8 cellular contexts compared by ENCODE assay signal in genomic region chr6:148746363-148747144, GRCh38. TPM values are rescaled to one million over a fixed set of nuclear protein-coding genes. Genes with fewer than 3 reads are reported as not detected.
DNase-seq lines count a peak whose midpoint lies in the region; ATAC-seq and TF ChIP-seq lines count a peak whose summit lies in the region.

Gene UST, plus strand, starts transcription at chr6:148747030. Its CDS starts 401 bp downstream, at chr6:148747431.

- no peaks in the 10 kb centered on the region for H3K9me3 ChIP-seq in ectodermal cell (ENCODE audit: control insufficient read depth, low read length)

- DNase-seq in EH (ENCODE audit: low read depth) (peak; percentile 96), HEK293T (ENCODE audit: extremely low spot score) (peak; percentile 82), NCI-H2171 treated with DMSO at 0.1 percent for 48 hours (lab: John Stamatoyannopoulos, UW) (peak; percentile 95), lower leg skin (ENCODE audit: low spot score in 2 of 2) (peak; percentile 90 to 97)
- DNase-seq in activated CD4-positive, alpha-beta T cell treated with anti-CD3 and anti-CD28 coated beads, Interleukin-2, amount 10 ng/mL, durations not matched to agents 24 days and 14 days, result peak; percentile 83
- peak in 2 of 3 experiments; percentile 21 to 27 for DNase-seq in stimulated activated CD4-positive, alpha-beta T cell treated with anti-CD3 and anti-CD28 coated beads, TNF-alpha, amount 100 ng/mL, for 4 hours (ENCODE audit: low read depth in 3 of 3)

- H3K27ac Mint-ChIP-seq in activated CD4-positive, alpha-beta T cell treated with anti-CD3 and anti-CD28 coated beads, Interleukin-2, amount 10 ng/mL, durations not matched to agents 24 days and 14 days, result peak within 1 kb of the TSS; percentile 42

- peak within 1 kb of the TSS; percentile 94 for H3K4me3 Mint-ChIP-seq in activated CD4-positive, alpha-beta T cell treated with anti-CD3 and anti-CD28 coated beads, Interleukin-2, amount 10 ng/mL, durations not matched to agents 24 days and 14 days

- no peaks in the 10 kb centered on the region for H3K36me3 ChIP-seq in ectodermal cell (ENCODE audit: control insufficient read depth, insufficient read depth, low read length)

- H3K27me3 ChIP-seq in ectodermal cell (ENCODE audit: control insufficient read depth, insufficient read depth, low read length, poor library complexity, severe bottlenecking), result no peaks in the 10 kb centered on the region

- CTCF ChIA-PET in HEK293T (lab: Yijun Ruan, JAX), result no interaction called here

- H3K9me3 Mint-ChIP-seq in activated CD4-positive, alpha-beta T cell treated with anti-CD3 and anti-CD28 coated beads, Interleukin-2, amount 10 ng/mL, durations not matched to agents 24 days and 14 days, result no peaks in the 10 kb centered on the region

- ATAC-seq in GM21737 (IDR thresholded peaks at IDR 0.05; ENCODE audit: unreplicated experiment), result no peak

- peaks cover 76% of the 10 kb centered on the region for H3K27me3 Mint-ChIP-seq in activated CD4-positive, alpha-beta T cell treated with anti-CD3 and anti-CD28 coated beads, Interleukin-2, amount 10 ng/mL, durations not matched to agents 24 days and 14 days

- H3K36me3 Mint-ChIP-seq in activated CD4-positive, alpha-beta T cell treated with anti-CD3 and anti-CD28 coated beads, Interleukin-2, amount 10 ng/mL, durations not matched to agents 24 days and 14 days (ENCODE audit: low read depth), result no peaks in the 10 kb centered on the region

- POLR2A ChIA-PET in HEK293T (lab: Yijun Ruan, JAX), result no interaction called here

- intact Hi-C loops in activated CD4-positive, alpha-beta T cell treated with anti-CD3 and anti-CD28 coated beads, Interleukin-2, amount 10 ng/mL, durations not matched to agents 24 days and 14 days (cut with micrococcal nuclease), result loop anchor here (1.0 to 10.0 kb wide), 3 partner anchors 12 to 1748 kb away; no protein-coding TSS in a partner anchor
- intact Hi-C loops in lower leg skin (cut with DNase I; ENCODE audit: low total_unique reads), result loop anchor here (10.0 kb wide), 1 partner anchor 198 kb away; no protein-coding TSS in a partner anchor

- no peak for TF ChIP-seq POLR2A in lower leg skin (IDR thresholded peaks at IDR 0.05)

- peak within 1 kb of the TSS; percentile 20 for H3K27ac ChIP-seq in ectodermal cell (ENCODE audit: insufficient read depth, low read depth, low read length, poor library complexity, severe bottlenecking)

- H3K4me1 ChIP-seq in ectodermal cell (ENCODE audit: control insufficient read depth, insufficient read depth, low read length), result peaks cover 16% of the 10 kb centered on the region

- TF ChIP-seq CTCF in lower leg skin (IDR thresholded peaks at IDR 0.05), result no peak

- H3K4me3 ChIP-seq in ectodermal cell (ENCODE audit: insufficient read depth, low read depth, low read length) (peak within 1 kb of the TSS; percentile 71), lower leg skin (ENCODE audit: low read depth, poor library complexity, severe bottlenecking) (peak within 1 kb of the TSS; percentile 64)

- H3K4me1 Mint-ChIP-seq in activated CD4-positive, alpha-beta T cell treated with anti-CD3 and anti-CD28 coated beads, Interleukin-2, amount 10 ng/mL, durations not matched to agents 24 days and 14 days, result peaks cover 11% of the 10 kb centered on the region

- WGBS in ectodermal cell, 2 experiments, result 0 to 1% methylated on average over 49 to 50 of the region's 50 CpGs
- 0 to 1% methylated on average over 37 to 50 of the region's 50 CpGs for WGBS in lower leg skin, 2 donors

TF ChIP-seq in HEK293T, 16 proteins besides CTCF, POLR2A, EP300 and RAD21:
- TF ChIP-seq ZNF384 (IDR thresholded peaks at IDR 0.05), result peak; percentile 85
- TF ChIP-seq SP1 (IDR thresholded peaks at IDR 0.05), result no peak
- TF ChIP-seq FOXK2 (IDR thresholded peaks at IDR 0.05), result peak; percentile 47; the same call in 1 of the 2 replicates
TF ChIP-seq in HEK293T: peak in this region for 2.

RNA-seq across cellular contexts. Expression of gene UST, which starts in this region (rescaled TPM):
- total RNA-seq in activated CD4-positive, alpha-beta T cell treated with anti-CD3 and anti-CD28 coated beads, Interleukin-2, amount 10 ng/mL, durations not matched to agents 24 days and 14 days, result 0.70 and 0.90 TPM in 2 replicates
- polyA plus RNA-seq in ectodermal cell (2013, experiment 1 of 4), result 37.2 TPM
- polyA plus RNA-seq in ectodermal cell (2013, experiment 2 of 4), result 37.2 TPM
- 28.8 TPM for polyA plus RNA-seq in ectodermal cell (2013, experiment 3 of 4)
- polyA plus RNA-seq in ectodermal cell (2013, experiment 4 of 4), result 28.5 TPM
- 10 to 100 TPM; 12.2 to 21.7 (median 17.7) TPM for total RNA-seq in lower leg skin

Comparison
In these comparisons a context has a peak if more than half of its experiments do, and no peak if none do; other contexts are left out.
1. Peak in DNase-seq in activated CD4-positive, alpha-beta T cell treated with anti-CD3 and anti-CD28 coated beads, Interleukin-2, amount 10 ng/mL, durations not matched to agents 24 days and 14 days; RNA of the gene not detected or under 1 TPM.
2. DNase-seq: peak in every context shown above with its lines; median percentile 96 in EH; 95 in NCI-H2171 treated with DMSO at 0.1 percent for 48 hours; 94 in lower leg skin; 83 in activated CD4-positive, alpha-beta T cell treated with anti-CD3 and anti-CD28 coated beads, Interleukin-2, amount 10 ng/mL, durations not matched to agents 24 days and 14 days; 82 in HEK293T; 24 in stimulated activated CD4-positive, alpha-beta T cell treated with anti-CD3 and anti-CD28 coated beads, TNF-alpha, amount 100 ng/mL, for 4 hours.